Comparison of ENCODE assay signal across 8 cellular contexts in genomic region chr19:1039646-1040475, GRCh38. TPM values are rescaled to one million over a fixed set of nuclear protein-coding genes. Genes with fewer than 3 reads are reported as not detected.
DNase-seq lines count a peak whose midpoint lies in the region; ATAC-seq, FAIRE-seq and TF ChIP-seq lines count a peak whose summit lies in the region.

A gene with protein sequence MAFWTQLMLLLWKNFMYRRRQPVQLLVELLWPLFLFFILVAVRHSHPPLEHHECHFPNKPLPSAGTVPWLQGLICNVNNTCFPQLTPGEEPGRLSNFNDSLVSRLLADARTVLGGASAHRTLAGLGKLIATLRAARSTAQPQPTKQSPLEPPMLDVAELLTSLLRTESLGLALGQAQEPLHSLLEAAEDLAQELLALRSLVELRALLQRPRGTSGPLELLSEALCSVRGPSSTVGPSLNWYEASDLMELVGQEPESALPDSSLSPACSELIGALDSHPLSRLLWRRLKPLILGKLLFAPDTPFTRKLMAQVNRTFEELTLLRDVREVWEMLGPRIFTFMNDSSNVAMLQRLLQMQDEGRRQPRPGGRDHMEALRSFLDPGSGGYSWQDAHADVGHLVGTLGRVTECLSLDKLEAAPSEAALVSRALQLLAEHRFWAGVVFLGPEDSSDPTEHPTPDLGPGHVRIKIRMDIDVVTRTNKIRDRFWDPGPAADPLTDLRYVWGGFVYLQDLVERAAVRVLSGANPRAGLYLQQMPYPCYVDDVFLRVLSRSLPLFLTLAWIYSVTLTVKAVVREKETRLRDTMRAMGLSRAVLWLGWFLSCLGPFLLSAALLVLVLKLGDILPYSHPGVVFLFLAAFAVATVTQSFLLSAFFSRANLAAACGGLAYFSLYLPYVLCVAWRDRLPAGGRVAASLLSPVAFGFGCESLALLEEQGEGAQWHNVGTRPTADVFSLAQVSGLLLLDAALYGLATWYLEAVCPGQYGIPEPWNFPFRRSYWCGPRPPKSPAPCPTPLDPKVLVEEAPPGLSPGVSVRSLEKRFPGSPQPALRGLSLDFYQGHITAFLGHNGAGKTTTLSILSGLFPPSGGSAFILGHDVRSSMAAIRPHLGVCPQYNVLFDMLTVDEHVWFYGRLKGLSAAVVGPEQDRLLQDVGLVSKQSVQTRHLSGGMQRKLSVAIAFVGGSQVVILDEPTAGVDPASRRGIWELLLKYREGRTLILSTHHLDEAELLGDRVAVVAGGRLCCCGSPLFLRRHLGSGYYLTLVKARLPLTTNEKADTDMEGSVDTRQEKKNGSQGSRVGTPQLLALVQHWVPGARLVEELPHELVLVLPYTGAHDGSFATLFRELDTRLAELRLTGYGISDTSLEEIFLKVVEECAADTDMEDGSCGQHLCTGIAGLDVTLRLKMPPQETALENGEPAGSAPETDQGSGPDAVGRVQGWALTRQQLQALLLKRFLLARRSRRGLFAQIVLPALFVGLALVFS (N-terminal part only) (plus strand): TSS chr19:1040107. CDS start chr19:1041362, 1,255 bp downstream.

- FAIRE-seq in H54 (lab: Jason Lieb, UNC) = no peak

- peak; percentile 41; the same call in 1 of the 2 replicates for TF ChIP-seq POLR2A in H54 (IDR thresholded peaks at IDR 0.05; ENCODE audit: low read depth, low read length)

- H3K27me3 Mint-ChIP-seq in activated T-helper 17 cell treated with anti-CD3 and anti-CD28 coated beads, Interleukin-2, amount 50 U/mL, for 72 hours = no peaks in the 10 kb centered on the region
- H3K27me3 Mint-ChIP-seq in natural killer cell (ENCODE audit: low read depth in 2 of 2) = no peaks in the 10 kb centered on the region

- H3K9me3 ChIP-seq in Loucy (ENCODE audit: insufficient read depth, low read depth, low read length) = no peaks in the 10 kb centered on the region
- no peaks in the 10 kb centered on the region for H3K9me3 ChIP-seq in RWPE2 (ENCODE audit: severe bottlenecking)

- DNase-seq in EH (ENCODE audit: low read depth) = peak; percentile 97
- DNase-seq in H54 (ENCODE audit: insufficient read length, low spot score) = peak; percentile 93
- DNase-seq in RWPE2 (ENCODE audit: low spot score) = peak; percentile 96
- DNase-seq in fibroblast of peridontal ligament (ENCODE audit: extremely low read depth) = peak; percentile 94
- DNase-seq in natural killer cell = peak; percentile 99
- DNase-seq in stimulated activated naive CD4-positive, alpha-beta T cell (lab: John Stamatoyannopoulos, UW) = peak; percentile 96 to 99 (median 97)

- H3K9me3 Mint-ChIP-seq in activated T-helper 17 cell treated with anti-CD3 and anti-CD28 coated beads, Interleukin-2, amount 50 U/mL, for 72 hours = no peaks in the 10 kb centered on the region
- H3K9me3 Mint-ChIP-seq in natural killer cell = no peaks in the 10 kb centered on the region

- H3F3A ChIP-seq in Loucy (ENCODE audit: low read depth) = peaks cover 10% of the 10 kb centered on the region

- H3K4me1 Mint-ChIP-seq in activated T-helper 17 cell treated with anti-CD3 and anti-CD28 coated beads, Interleukin-2, amount 50 U/mL, for 72 hours = peaks cover 25% of the 10 kb centered on the region
- peaks cover 39 to 53% of the 10 kb centered on the region in 2 donors for H3K4me1 Mint-ChIP-seq in natural killer cell

- peak within 1 kb of the TSS; percentile 76 for H3K9ac ChIP-seq in Loucy (ENCODE audit: low read depth, low read length, poor library complexity, severe bottlenecking)

- H3K4me3 Mint-ChIP-seq in activated T-helper 17 cell treated with anti-CD3 and anti-CD28 coated beads, Interleukin-2, amount 50 U/mL, for 72 hours = peak within 1 kb of the TSS; percentile 93
- peak within 1 kb of the TSS; percentile 98 for H3K4me3 Mint-ChIP-seq in natural killer cell

- peak within 1 kb of the TSS; percentile 83 for H3K4me3 ChIP-seq in Loucy (ENCODE audit: low read length, poor library complexity, severe bottlenecking)
- H3K4me3 ChIP-seq in RWPE2 (ENCODE audit: severe bottlenecking) = peak within 1 kb of the TSS; percentile 42

- peak within 1 kb of the TSS; percentile 82 for H3K27ac Mint-ChIP-seq in activated T-helper 17 cell treated with anti-CD3 and anti-CD28 coated beads, Interleukin-2, amount 50 U/mL, for 72 hours
- H3K27ac Mint-ChIP-seq in natural killer cell = peak within 1 kb of the TSS; percentile 85 to 92

- ATAC-seq in RWPE2 (ENCODE audit: low read depth) = peak; percentile 90
- peak; percentile 96 for ATAC-seq in activated T-helper 17 cell treated with anti-CD3 and anti-CD28 coated beads, Interleukin-2, amount 50 U/mL, for 72 hours (replicated peaks)
- ATAC-seq in natural killer cell = peak; percentile 95 to 98 (median 96)

- peaks cover 43% of the 10 kb centered on the region for H3K36me3 Mint-ChIP-seq in activated T-helper 17 cell treated with anti-CD3 and anti-CD28 coated beads, Interleukin-2, amount 50 U/mL, for 72 hours (ENCODE audit: low read depth)
- no peaks in the 10 kb centered on the region for H3K36me3 Mint-ChIP-seq in natural killer cell

- peaks cover 39% of the 10 kb centered on the region for H3K4me1 ChIP-seq in Loucy (ENCODE audit: insufficient read depth, low read length, poor library complexity, severe bottlenecking)
- H3K4me1 ChIP-seq in RWPE2 (ENCODE audit: insufficient read depth, poor library complexity, severe bottlenecking) = no peaks in the 10 kb centered on the region

- no peaks in the 10 kb centered on the region for H3K9me2 ChIP-seq in Loucy (replicated peaks; ENCODE audit: low read depth, low read length)

- H3K36me3 ChIP-seq in Loucy (ENCODE audit: insufficient read depth, low read length) = peaks cover 8% of the 10 kb centered on the region; the same call in 1 of the 2 replicates
- H3K36me3 ChIP-seq in RWPE2 (ENCODE audit: low read depth) = peaks cover 44% of the 10 kb centered on the region

- TF ChIP-seq CTCF in Loucy (conservative IDR thresholded peaks at IDR 0.05; ENCODE audit: low read length) = no peak
- no peak for TF ChIP-seq CTCF in RWPE2 (IDR thresholded peaks at IDR 0.05; ENCODE audit: poor library complexity, severe bottlenecking)
- TF ChIP-seq CTCF in natural killer cell (IDR thresholded peaks at IDR 0.05) = no peak

- H4K20me1 ChIP-seq in Loucy (ENCODE audit: insufficient read depth, low read length, poor library complexity, severe bottlenecking) = peaks cover 10% of the 10 kb centered on the region

- peak within 1 kb of the TSS; percentile 58 for H3K27ac ChIP-seq in RWPE2 (ENCODE audit: poor library complexity, severe bottlenecking)

- intact Hi-C loops in natural killer cell (cut with micrococcal nuclease) = loop anchor here (2.0 kb wide), 1 partner anchor 19 kb away; the partner anchor contains the start of genes RNU6-2 and TMEM259

- no peaks in the 10 kb centered on the region; the same call in 1 of the 2 replicates for H3K79me2 ChIP-seq in Loucy (ENCODE audit: insufficient read depth, low read length)

- H3K27me3 ChIP-seq in Loucy (ENCODE audit: insufficient read depth, low read length, poor library complexity, severe bottlenecking) (no peaks in the 10 kb centered on the region), RWPE2 (ENCODE audit: insufficient read depth, poor library complexity, severe bottlenecking) (no peaks in the 10 kb centered on the region)

- peak within 1 kb of the TSS; percentile 88 for H3K4me2 ChIP-seq in Loucy (ENCODE audit: low read depth, low read length, poor library complexity, severe bottlenecking)

- H2AFZ ChIP-seq in Loucy (ENCODE audit: low read length) = peak within 1 kb of the TSS; percentile 59

RNA-seq across cellular contexts. Expression of the gene that starts here (rescaled TPM):
- 10 to 100 TPM; 21.8 to 31.2 TPM for total RNA-seq in activated T-helper 17 cell treated with anti-CD3 and anti-CD28 coated beads, Interleukin-2, amount 50 U/mL, for 72 hours
- 100 to 1,000 TPM in 2 of 3 donors, 10 to 100 TPM in 1; 73.3 to 149 (median 121) TPM for total RNA-seq in natural killer cell

Comparison
In these comparisons a context has a peak if more than half of its experiments do, and no peak if none do; other contexts are left out.
1. Peak in every context shown above with its lines: DNase-seq, ATAC-seq, H3K4me3 ChIP-seq and H3K27ac ChIP-seq.